In genomic region chr3:112308151-112308911, GRCh38 we compare ENCODE assay signal across 10 cellular contexts. TPM values are rescaled to one million over a fixed set of nuclear protein-coding genes. Genes with fewer than 3 reads are reported as not detected.
DNase-seq lines count a peak whose midpoint lies in the region; ATAC-seq, FAIRE-seq and TF ChIP-seq lines count a peak whose summit lies in the region.
"Had no signal": no experiment of that assay in that cellular context is flagged by ENCODE, and none has a peak within 500 bp of the region (broad histone marks: within the 10 kb centered on the region; RNA-seq: fewer than 3 reads in every experiment).

No MANE protein-coding gene starts in this region.

- WGBS in mesodermal cell (ENCODE audit: insufficient coverage in 2 of 2), 2 experiments, result 53 to 65% methylated on average over 3 to 4 of the region's 7 CpGs
- 51 to 55% methylated on average over 7 of the region's 7 CpGs for WGBS in lower leg skin, 2 donors

- DNase-seq in GM12892 (ENCODE audit: insufficient read length), result no peak
- peak; percentile 10 for DNase-seq in NCI-H345 treated with DMSO at 0.1 percent for 48 hours (lab: John Stamatoyannopoulos, UW; ENCODE audit: unreplicated experiment)
- DNase-seq in dedifferentiated amniotic fluid mesenchymal stem cell (ENCODE audit: extremely low spot score), result peak; percentile 31
- no peak for DNase-seq in lower leg skin (ENCODE audit: low spot score in 2 of 2)
- DNase-seq in GM19238 (ENCODE audit: insufficient read length, low spot score), result no peak
- DNase-seq in UCSD-AML1 (lab: John Stamatoyannopoulos, UW; ENCODE audit: unreplicated experiment), result no peak
- DNase-seq: KBM-7 had no signal

- no peaks in the 10 kb centered on the region for H3K36me3 ChIP-seq in mesodermal cell (ENCODE audit: control insufficient read depth, insufficient read depth, low read length)

- no peak for TF ChIP-seq CTCF in lower leg skin (IDR thresholded peaks at IDR 0.05)

- H3K4me3 ChIP-seq in mesodermal cell (ENCODE audit: extremely low read depth, insufficient read depth, low read length, poor library complexity, severe bottlenecking), result no peak overlapping the region
- H3K4me3 ChIP-seq in lower leg skin (ENCODE audit: low read depth, poor library complexity, severe bottlenecking), result no peak overlapping the region

- peak; percentile 40 for FAIRE-seq in GM12892 (lab: Jason Lieb, UNC)

- H3K9me3 ChIP-seq in mesodermal cell (ENCODE audit: control insufficient read depth, low read length), result no peaks in the 10 kb centered on the region

- peaks cover 14% of the 10 kb centered on the region for H3K4me1 ChIP-seq in mesodermal cell (ENCODE audit: control insufficient read depth, insufficient read depth, low read length, poor library complexity, severe bottlenecking)

- peak overlapping the region; percentile 34 for H3K27ac ChIP-seq in mesodermal cell (ENCODE audit: low read depth, low read length, severe bottlenecking)

- no peak for ATAC-seq in HG02852 (IDR thresholded peaks at IDR 0.05; ENCODE audit: unreplicated experiment)
- ATAC-seq: stimulated activated effector memory CD8-positive, alpha-beta T cell treated with anti-CD3 and anti-CD28 coated beads, Interleukin-12 subunit alpha, Interleukin-12 subunit beta, amount 100 ng/mL, for 72 hours had no signal

- TF ChIP-seq POLR2A in GM12892 (IDR thresholded peaks at IDR 0.05; ENCODE audit: low read depth, low read length) (no peak), lower leg skin (IDR thresholded peaks at IDR 0.05) (no peak)

- intact Hi-C loops in lower leg skin (cut with DNase I; ENCODE audit: low total_unique reads), result no loop called here

RNA-seq across cellular contexts. Expression of gene SLC9C1, which starts 14.3 kb away (rescaled TPM):
- not detected for polyA plus RNA-seq in GM12892 (2012; ENCODE audit: missing spikeins)
- not detected for polyA plus RNA-seq in mesodermal cell (2013, experiment 1 of 2)
- polyA plus RNA-seq in mesodermal cell (2013, experiment 2 of 2), result not detected
- total RNA-seq in lower leg skin, result not detected

RNA-seq across cellular contexts. Expression of gene CD200, which starts 24.6 kb away (rescaled TPM):
- polyA plus RNA-seq in GM12892 (2012; ENCODE audit: missing spikeins), result 27.2 TPM
- 20.7 TPM for polyA plus RNA-seq in mesodermal cell (2013, experiment 1 of 2)
- 16.6 TPM for polyA plus RNA-seq in mesodermal cell (2013, experiment 2 of 2)
- 1 to 10 TPM; 2.7 to 8.2 (median 5.6) TPM for total RNA-seq in lower leg skin

Comparison
In these comparisons a context has a peak if more than half of its experiments do, and no peak if none do; other contexts are left out.
1. DNase-seq: peak in NCI-H345 treated with DMSO at 0.1 percent for 48 hours (single experiment) and dedifferentiated amniotic fluid mesenchymal stem cell (single experiment); none in GM12892 (single experiment), lower leg skin (0 of 2), GM19238 (single experiment) and UCSD-AML1 (single experiment).